ENCODE assay signal across 10 cellular contexts in the genomic region with DNA sequence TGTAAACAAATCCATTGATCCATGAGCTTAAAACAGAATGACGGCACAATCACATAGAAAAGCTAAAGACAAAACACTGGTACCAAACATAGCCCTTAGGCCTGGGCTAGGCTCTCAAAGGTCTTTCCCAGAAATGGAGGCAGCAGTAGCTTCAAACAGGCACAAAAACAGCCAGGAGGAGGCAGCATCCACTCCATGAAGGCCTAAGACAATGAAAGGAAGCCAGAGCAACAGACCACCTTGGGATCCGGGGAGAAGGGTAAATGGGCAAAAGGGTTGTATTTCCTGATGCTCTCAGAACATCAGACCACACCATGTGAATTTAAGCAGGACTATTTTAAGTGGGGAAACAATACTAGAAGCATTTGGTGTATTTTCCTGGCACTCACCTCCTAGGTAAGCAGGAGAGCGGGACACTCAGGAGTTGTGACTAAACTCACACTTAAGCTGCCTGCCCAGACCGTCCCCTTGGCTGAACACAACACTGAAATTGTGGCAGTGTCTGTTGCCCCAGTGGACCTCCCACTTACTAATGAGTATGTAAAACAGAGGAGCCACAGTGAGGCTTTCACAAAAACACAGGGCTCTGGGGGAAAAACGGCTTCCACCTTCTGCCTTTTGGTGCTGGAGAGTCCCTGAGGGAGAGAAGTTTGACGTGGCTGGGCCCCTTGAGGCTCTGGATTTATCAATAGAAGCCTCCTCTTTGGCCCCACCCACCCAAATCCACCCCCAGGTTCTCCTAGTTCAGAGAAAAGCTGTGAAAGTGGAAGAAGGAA.
DNase-seq lines count a peak whose midpoint lies in the region; ATAC-seq and TF ChIP-seq lines count a peak whose summit lies in the region.
"Had no signal": no experiment of that assay in that cellular context is flagged by ENCODE, and none has a peak within 500 bp of the region (broad histone marks: within the 10 kb centered on the region; RNA-seq: fewer than 3 reads in every experiment).

No MANE protein-coding gene starts in this region.

- H3K4me2 ChIP-seq in BLaER1 = peak overlapping the region; percentile 50

- H3K27ac ChIP-seq in BLaER1 (no peak overlapping the region), VCaP (no peak overlapping the region)

- H3K27me3 ChIP-seq in BLaER1 = no peaks in the 10 kb centered on the region

- TF ChIP-seq CTCF in GM12872 (IDR thresholded peaks at IDR 0.05; ENCODE audit: insufficient read depth, low read depth, low read length) (peak; percentile 44), VCaP (conservative IDR thresholded peaks at IDR 0.05) (peak; percentile 35)

- no peaks in the 10 kb centered on the region for H4K20me1 ChIP-seq in BLaER1

- DNase-seq in iPS-NIHi11 (ENCODE audit: low spot score) = peak; percentile 29
- DNase-seq in Ammon's horn (ENCODE audit: low spot score) = no peak
- no peak for DNase-seq in anterior cingulate cortex (lab: John Stamatoyannopoulos, UW)
- DNase-seq in HuH-7.5 (ENCODE audit: low spot score) = no peak
- DNase-seq: NK-92 treated with Interleukin-12 subunit alpha and Interleukin-12 subunit beta, amount 100 ng/mL, for 24 hours; occipital lobe had no signal

- ATAC-seq in GM18909 (IDR thresholded peaks at IDR 0.05; ENCODE audit: poor library complexity, unreplicated experiment) = no peak

- H3K36me3 ChIP-seq in BLaER1 = peaks cover 34% of the 10 kb centered on the region

- H3K4me1 ChIP-seq in BLaER1 = peaks cover 10% of the 10 kb centered on the region

- H3K4me3 ChIP-seq in BLaER1 = no peak overlapping the region

- H3K9ac ChIP-seq in BLaER1 = no peak overlapping the region

- H3K9me3 ChIP-seq in BLaER1 = no peaks in the 10 kb centered on the region
